In genomic region chr1:75616436-75617433, GRCh38 we compare ENCODE assay signal across 8 cellular contexts. TPM values are rescaled to one million over a fixed set of nuclear protein-coding genes. Genes with fewer than 3 reads are reported as not detected.
A peak's percentile ranks its signal among the peaks of the same experiment; 100 is the strongest.
DNase-seq lines count a peak whose midpoint lies in the region; ATAC-seq and TF ChIP-seq lines count a peak whose summit lies in the region.

No MANE protein-coding gene starts in this region.

- no peak overlapping the region for H2AFZ ChIP-seq in PC-9

- ATAC-seq in WTC11, result peak; percentile 16
- no peak for ATAC-seq in GM19467 (IDR thresholded peaks at IDR 0.05; ENCODE audit: unreplicated experiment)

- no peak for TF ChIP-seq CTCF in GM10248 (IDR thresholded peaks at IDR 0.05; ENCODE audit: control extremely low read depth, extremely low read depth, low read depth, missing control alignments)
- TF ChIP-seq CTCF in WTC11 (IDR thresholded peaks at IDR 0.05), result no peak
- TF ChIP-seq CTCF in right atrium auricular region (IDR thresholded peaks at IDR 0.05), result no peak
- TF ChIP-seq CTCF in PC-9 (conservative IDR thresholded peaks at IDR 0.05), result no peak

- peaks cover 18% of the 10 kb centered on the region for H3K4me1 Mint-ChIP-seq in WTC11

- H3K4me1 ChIP-seq in right atrium auricular region (peaks cover 0 to 26% of the 10 kb centered on the region in 2 donors), PC-9 (replicated peaks; ENCODE audit: insufficient read depth) (peaks cover 3% of the 10 kb centered on the region; the same call in 1 of the 2 replicates)

- peaks cover 0 to 3% of the 10 kb centered on the region in 2 donors for H3K27me3 ChIP-seq in right atrium auricular region
- H3K27me3 ChIP-seq in PC-9 (ENCODE audit: insufficient read depth, low read depth), result 0 out of 2 replicates have a peak, but pooled peaks cover 10% of the 10 kb centered on the region

- peak; percentile 3 for DNase-seq in GM10248 (ENCODE audit: extremely low spot score)
- peak; percentile 55 for DNase-seq in WTC11 (ENCODE audit: low spot score)
- DNase-seq in right atrium auricular region (ENCODE audit: low spot score), result no peak
- peak; percentile 83 for DNase-seq in retina
- DNase-seq in PC-9, result no peak
- DNase-seq in activated CD4-positive, CD25-positive, alpha-beta regulatory T cell (lab: John Stamatoyannopoulos, UW), result no peak
- DNase-seq in stimulated activated CD4-positive, alpha-beta T cell treated with anti-CD3 and anti-CD28 coated beads, Interleukin-15, amount 100 ng/mL, for 24 hours, result no peak

- H3K4me3 ChIP-seq in right atrium auricular region (peak overlapping the region; percentile 36 to 61), PC-9 (no peak overlapping the region)

- POLR2A ChIA-PET in GM10248 (lab: Yijun Ruan, JAX) (no interaction called here), WTC11 (lab: Charles Lee) (no interaction called here), PC-9 (lab: Charles Lee; ENCODE audit: unreplicated experiment) (no interaction called here)

- H3K4me2 ChIP-seq in PC-9, result no peak overlapping the region

- H3K4me3 Mint-ChIP-seq in WTC11, result peak overlapping the region; percentile 73

- intact Hi-C loops in PC-9 (cut with micrococcal nuclease; ENCODE audit: unreplicated experiment), result no loop called here

- BruUV-seq in PC-9 (replicated peaks; lab: Mats Ljungman, UMichigan), result no TSS peak

- H3F3A ChIP-seq in PC-9 (ENCODE audit: insufficient read depth, low read depth), result no peaks in the 10 kb centered on the region

- no peaks in the 10 kb centered on the region for H3K36me3 ChIP-seq in right atrium auricular region
- no peaks in the 10 kb centered on the region for H3K36me3 ChIP-seq in PC-9 (ENCODE audit: low read depth)

- no peaks in the 10 kb centered on the region for H3K36me3 Mint-ChIP-seq in WTC11

- H3K27me3 Mint-ChIP-seq in WTC11 (ENCODE audit: low read depth), result peaks cover 68% of the 10 kb centered on the region

- no peak overlapping the region for H3K27ac ChIP-seq in right atrium auricular region
- H3K27ac ChIP-seq in PC-9, result no peak overlapping the region

- no peak overlapping the region for H3K27ac Mint-ChIP-seq in WTC11

- no peaks in the 10 kb centered on the region for H3K9me2 ChIP-seq in PC-9 (ENCODE audit: insufficient read depth)

- H3K79me2 ChIP-seq in PC-9 (ENCODE audit: low read depth), result no peaks in the 10 kb centered on the region

- CTCF ChIA-PET in GM10248 (lab: Yijun Ruan, JAX) (interaction anchor here (1.0 to 1.6 kb wide), 5 partner anchors 9 to 351 kb away, joined by 3 to 5 read pairs (median 4); no protein-coding TSS in a partner anchor), WTC11 (lab: Charles Lee) (interaction anchor here (0.7 to 2.8 kb wide), 8 partner anchors 11 to 883 kb away, joined by 3 to 17 read pairs (median 4); no protein-coding TSS in a partner anchor), PC-9 (lab: Charles Lee) (no interaction called here)

- no peaks in the 10 kb centered on the region for H3K9me3 Mint-ChIP-seq in WTC11

- no peaks in the 10 kb centered on the region for H3K9me3 ChIP-seq in right atrium auricular region
- H3K9me3 ChIP-seq in PC-9 (ENCODE audit: insufficient read depth, low read depth), result no peaks in the 10 kb centered on the region

- no peaks in the 10 kb centered on the region for H4K20me1 ChIP-seq in PC-9 (ENCODE audit: insufficient read depth)

TF ChIP-seq in WTC11, 78 proteins besides CTCF, POLR2A, EP300 and RAD21:
- TF ChIP-seq MAX (CRISPR knock-in tag; IDR thresholded peaks at IDR 0.05) (peak; percentile 40; the same call in 1 of the 2 replicates), ZNF671 (CRISPR knock-in tag; IDR thresholded peaks at IDR 0.05) (no peak), ZNF232 (CRISPR knock-in tag; IDR thresholded peaks at IDR 0.05) (no peak), ZBTB43 (CRISPR knock-in tag; IDR thresholded peaks at IDR 0.05) (0 out of 2 replicates have a peak, but pooled peaks have one; percentile 28), GRHL2 (CRISPR knock-in tag; IDR thresholded peaks at IDR 0.05; ENCODE audit: insufficient replicate concordance, severe bottlenecking) (no peak), MYBL2 (CRISPR knock-in tag; IDR thresholded peaks at IDR 0.05) (peak; percentile 53; the same call in 1 of the 2 replicates), NFYB (CRISPR knock-in tag; conservative IDR thresholded peaks at IDR 0.05; ENCODE audit: low read depth) (no peak), TEAD4 (CRISPR knock-in tag; IDR thresholded peaks at IDR 0.05) (no peak), FOXP1 (CRISPR knock-in tag; IDR thresholded peaks at IDR 0.05; ENCODE audit: borderline replicate concordance) (peak; percentile 53; the same call in 1 of the 2 replicates)
- TF ChIP-seq, protein P1, sequence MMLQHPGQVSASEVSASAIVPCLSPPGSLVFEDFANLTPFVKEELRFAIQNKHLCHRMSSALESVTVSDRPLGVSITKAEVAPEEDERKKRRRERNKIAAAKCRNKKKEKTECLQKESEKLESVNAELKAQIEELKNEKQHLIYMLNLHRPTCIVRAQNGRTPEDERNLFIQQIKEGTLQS (CRISPR knock-in tag; conservative IDR thresholded peaks at IDR 0.05), result no peak

RNA-seq across cellular contexts. Expression of gene SLC44A5, which starts 5.8 kb away (rescaled TPM):
- total RNA-seq in WTC11 (2021) (1.6 to 1.8 TPM (median 1.8 TPM) in 3 replicates), right atrium auricular region (1 to 10 TPM; 1.2 to 2.0 TPM), PC-9 (2021) (0.09 TPM in 1 of 2 replicates, not detected in the other)

Comparison
In these comparisons a context has a peak if more than half of its experiments do, and no peak if none do; other contexts are left out.
1. DNase-seq: peak in GM10248 (single experiment), WTC11 (single experiment) and retina (single experiment); none in right atrium auricular region (single experiment), PC-9 (0 of 2), activated CD4-positive, CD25-positive, alpha-beta regulatory T cell (0 of 4) and stimulated activated CD4-positive, alpha-beta T cell treated with anti-CD3 and anti-CD28 coated beads, Interleukin-15, amount 100 ng/mL, for 24 hours (single experiment).